ENCODE assay signal across 25 cellular contexts in the genomic region with DNA sequence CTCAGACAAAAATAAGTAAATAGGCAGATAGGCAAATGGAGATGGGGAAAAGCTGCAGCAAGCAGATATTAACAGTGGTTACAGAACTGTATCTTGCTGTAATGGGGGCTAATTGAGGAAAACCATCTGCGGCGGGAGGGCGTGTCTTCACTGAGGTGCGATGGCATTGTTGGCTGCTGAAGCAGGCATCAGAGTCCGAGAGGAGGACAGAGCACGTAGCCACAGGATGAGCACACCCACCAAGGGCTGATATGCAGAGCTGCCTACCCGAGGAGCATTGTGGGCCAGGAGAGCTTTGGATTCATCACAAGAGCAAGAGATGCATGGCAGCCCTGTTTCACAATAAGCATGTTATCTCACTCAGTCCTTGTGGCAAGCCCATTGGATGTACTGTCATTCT.
"Had no signal": no experiment of that assay in that cellular context is flagged by ENCODE, and none has a peak within 500 bp of the region (broad histone marks: within the 10 kb centered on the region; RNA-seq: fewer than 3 reads in every experiment).

No MANE protein-coding gene starts in this region.

- DNase-seq: hippocampal formation; kidney glomerular epithelial cell; left cardiac atrium; left lung; lower lobe of right lung; mammary epithelial cell; mesenchymal stem cell; naive B cell; natural killer cell; nephron progenitor cell; occipital lobe; ovary; right lobe of liver; stimulated activated CD4-positive, alpha-beta T cell treated with anti-CD3 and anti-CD28 coated beads, Interleukin-1b, Interleukin-23, amount 100 ng/mL, for 48 hours; stimulated activated CD4-positive, alpha-beta T cell treated with anti-CD3 and anti-CD28 coated beads, Interleukin-2, amount 100 ng/mL, for 48 hours; stimulated activated CD4-positive, alpha-beta T cell treated with anti-CD3 and anti-CD28 coated beads, Interleukin-4, amount 100 ng/mL, for 4 hours; stimulated activated CD8-positive, alpha-beta memory T cell treated with anti-CD3 and anti-CD28 coated beads, Interleukin-4, amount 100 ng/mL, for 48 hours; stimulated activated naive CD4-positive, alpha-beta T cell treated with Interleukin-2 at 50 U/mL for 16 hours; stimulated activated naive CD8-positive, alpha-beta T cell treated with anti-CD3 and anti-CD28 coated beads, Interleukin-15, amount 100 ng/mL, for 72 hours; substantia nigra; uterus had no signal

- H3K4me3 ChIP-seq: left lung, lower lobe of right lung, neural progenitor cell, ovary, right atrium auricular region, right lobe of liver, smooth muscle cell, tibial nerve, uterus had no signal
